ENCODE assay signal across 1 cellular context in the genomic region with DNA sequence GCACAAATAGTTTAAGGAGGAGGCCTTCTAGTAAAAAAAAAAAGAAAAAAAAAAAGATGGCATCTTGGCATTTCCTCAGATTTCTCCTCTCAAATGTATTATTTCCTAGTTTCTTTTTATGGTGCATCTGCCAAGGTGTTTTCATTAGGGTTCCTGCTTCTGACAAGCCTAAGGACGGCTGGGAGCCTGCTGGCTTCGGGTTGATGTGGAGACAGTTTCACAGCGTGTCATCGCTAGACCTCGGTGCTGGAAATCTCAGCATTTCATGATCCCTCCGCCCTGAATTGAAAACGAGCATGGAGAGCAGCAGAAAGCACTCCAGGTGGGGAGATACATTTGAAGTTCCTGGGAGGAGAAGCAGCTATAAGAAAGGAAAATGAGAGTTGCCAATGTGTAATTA.
TF ChIP-seq lines count a peak whose summit lies in the region.

No MANE protein-coding gene starts in this region.

TF ChIP-seq in H1, 55 proteins besides CTCF, POLR2A, EP300 and RAD21 (continued from another document):
- TF ChIP-seq BRCA1 (IDR thresholded peaks at IDR 0.05; ENCODE audit: low read depth, low read length) (no peak), SIX5 (IDR thresholded peaks at IDR 0.05; ENCODE audit: low read depth, low read length) (no peak), CHD1 (IDR thresholded peaks at IDR 0.05; ENCODE audit: low read depth, low read length) (no peak), KDM5A (IDR thresholded peaks at IDR 0.05; ENCODE audit: low read length) (no peak), CHD2 (IDR thresholded peaks at IDR 0.05; ENCODE audit: low read length) (no peak), CTBP2 (IDR thresholded peaks at IDR 0.05; ENCODE audit: borderline replicate concordance, insufficient read depth, insufficient read length, low read length) (no peak)
